Comparison of ENCODE assay signal across 8 cellular contexts in the genomic region with DNA sequence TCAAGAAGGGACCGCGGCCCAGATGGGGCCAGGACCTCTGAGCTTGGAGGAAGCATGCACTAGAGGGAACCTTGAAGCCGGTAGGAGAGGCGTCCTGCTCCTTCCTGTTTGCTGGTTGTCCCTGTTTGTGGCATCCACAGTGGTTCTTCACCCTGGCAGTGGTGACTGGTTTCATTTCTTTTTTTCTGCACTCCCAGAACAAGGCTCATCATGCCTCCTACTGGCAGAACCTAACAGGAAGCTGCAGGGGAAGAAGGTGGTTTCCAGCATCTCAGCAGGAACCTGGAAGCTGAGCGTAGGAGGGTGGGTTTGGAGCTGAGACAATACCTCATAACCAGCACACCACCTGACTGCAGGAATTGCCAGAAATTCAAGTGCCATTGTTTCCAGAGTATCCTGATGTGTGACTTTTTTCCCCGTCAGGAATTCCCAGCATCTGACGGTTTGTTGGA.
DNase-seq lines count a peak whose midpoint lies in the region; ATAC-seq and TF ChIP-seq lines count a peak whose summit lies in the region.

No MANE protein-coding gene starts in this region.

- H3K79me2 ChIP-seq in DND-41 (ENCODE audit: insufficient read depth, low read length): no peaks in the 10 kb centered on the region

- H3K4me1 ChIP-seq in DND-41 (ENCODE audit: insufficient read depth, low read length): peaks cover 13% of the 10 kb centered on the region
- H3K4me1 ChIP-seq in mucosa of rectum (ENCODE audit: control insufficient read depth in 2 of 2, insufficient read depth in 2 of 2, low read length in 2 of 2): peaks cover 6% of the 10 kb centered on the region in 2 donors

- H3K27me3 ChIP-seq in DND-41 (ENCODE audit: insufficient read depth, low read length, poor library complexity): no peaks in the 10 kb centered on the region
- H3K27me3 ChIP-seq in mucosa of rectum (ENCODE audit: control insufficient read depth in 2 of 2, insufficient read depth in 2 of 2, low read length in 2 of 2): no peaks in the 10 kb centered on the region

- no peak overlapping the region for H3K27ac ChIP-seq in DND-41 (ENCODE audit: low read length)
- H3K27ac ChIP-seq in epithelial cell of prostate: peak overlapping the region; percentile 16
- H3K27ac ChIP-seq in mucosa of rectum (ENCODE audit: low read depth in 2 of 2, low read length in 2 of 2): peak overlapping the region in 1 of 2 donors; percentile 52

- H3K4me2 ChIP-seq in DND-41 (ENCODE audit: insufficient read depth, low read length): no peak overlapping the region

- H3K4me3 ChIP-seq in DND-41 (ENCODE audit: low read depth in 1 of 2, low read length in 2 of 2): no peak overlapping the region
- H3K4me3 ChIP-seq in mucosa of rectum (ENCODE audit: low read length in 2 of 2): peak overlapping the region; percentile 59 to 78

- DNase-seq in DND-41: peak; percentile 52
- peak; percentile 51 for DNase-seq in epithelial cell of prostate (ENCODE audit: low read depth, low spot score)
- DNase-seq in NCI-H1105 treated with DMSO at 0.1 percent for 48 hours (lab: John Stamatoyannopoulos, UW): no peak
- no peak for DNase-seq in NCI-H2081 treated with DMSO at 0.1 percent for 48 hours (lab: John Stamatoyannopoulos, UW)

- peak overlapping the region; percentile 47; the same call in 1 of the 2 replicates for H2AFZ ChIP-seq in DND-41 (ENCODE audit: low read depth, low read length)

- no peak overlapping the region for H3K9ac ChIP-seq in DND-41 (ENCODE audit: low read depth, low read length)
- peak overlapping the region; percentile 28 to 52 for H3K9ac ChIP-seq in mucosa of rectum (ENCODE audit: low read depth in 1 of 2, low read length in 2 of 2)

- H3K9me3 ChIP-seq in DND-41 (ENCODE audit: insufficient read depth, low read length, severe bottlenecking) (no peaks in the 10 kb centered on the region), mucosa of rectum (ENCODE audit: control insufficient read depth in 2 of 2, low read length in 2 of 2) (no peaks in the 10 kb centered on the region)

- H3K36me3 ChIP-seq in DND-41 (ENCODE audit: insufficient read depth, low read length) (no peaks in the 10 kb centered on the region), mucosa of rectum (ENCODE audit: control insufficient read depth in 2 of 2, insufficient read depth in 2 of 2, low read length in 2 of 2) (no peaks in the 10 kb centered on the region)

- no peaks in the 10 kb centered on the region for H4K20me1 ChIP-seq in DND-41 (ENCODE audit: insufficient read depth, low read length)

- ATAC-seq in DND-41 (ENCODE audit: insufficient read depth, low read depth) (peak; percentile 78), GM19328 (IDR thresholded peaks at IDR 0.05; ENCODE audit: unreplicated experiment) (peak; percentile 63), HG03196 (IDR thresholded peaks at IDR 0.05; ENCODE audit: unreplicated experiment) (peak; percentile 81), SK-N-SH treated with all-trans-retinoic acid at 6 μM for 48 hours (peak; percentile 25)

- TF ChIP-seq CTCF in DND-41 (IDR thresholded peaks at IDR 0.05; ENCODE audit: borderline replicate concordance, extremely low read depth, low read length, poor library complexity, severe bottlenecking): peak; percentile 78

TF ChIP-seq in SK-N-SH treated with all-trans-retinoic acid at 6 μM for 48 hours, 23 proteins besides CTCF, POLR2A, EP300 and RAD21:
- TF ChIP-seq OSR1 (CRISPR knock-in tag; IDR thresholded peaks at IDR 0.05): no peak
- no peak for TF ChIP-seq TCF4 (CRISPR knock-in tag; IDR thresholded peaks at IDR 0.05; ENCODE audit: borderline replicate concordance)
- no peak for TF ChIP-seq PATZ1 (CRISPR knock-in tag; IDR thresholded peaks at IDR 0.05; ENCODE audit: borderline replicate concordance)
- no peak for TF ChIP-seq GLIS3 (CRISPR knock-in tag; IDR thresholded peaks at IDR 0.05)
- TF ChIP-seq RARB (CRISPR knock-in tag; IDR thresholded peaks at IDR 0.05): no peak
- TF ChIP-seq, protein P1, sequence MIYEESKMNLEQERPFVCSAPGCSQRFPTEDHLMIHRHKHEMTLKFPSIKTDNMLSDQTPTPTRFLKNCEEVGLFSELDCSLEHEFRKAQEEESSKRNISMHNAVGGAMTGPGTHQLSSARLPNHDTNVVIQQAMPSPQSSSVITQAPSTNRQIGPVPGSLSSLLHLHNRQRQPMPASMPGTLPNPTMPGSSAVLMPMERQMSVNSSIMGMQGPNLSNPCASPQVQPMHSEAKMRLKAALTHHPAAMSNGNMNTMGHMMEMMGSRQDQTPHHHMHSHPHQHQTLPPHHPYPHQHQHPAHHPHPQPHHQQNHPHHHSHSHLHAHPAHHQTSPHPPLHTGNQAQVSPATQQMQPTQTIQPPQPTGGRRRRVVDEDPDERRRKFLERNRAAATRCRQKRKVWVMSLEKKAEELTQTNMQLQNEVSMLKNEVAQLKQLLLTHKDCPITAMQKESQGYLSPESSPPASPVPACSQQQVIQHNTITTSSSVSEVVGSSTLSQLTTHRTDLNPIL (CRISPR knock-in tag; IDR thresholded peaks at IDR 0.05; ENCODE audit: low read depth): no peak

Comparison
In these comparisons a context has a peak if more than half of its experiments do, and no peak if none do; other contexts are left out.
1. ATAC-seq: peak in every context shown above with its lines; median percentile 81 in HG03196; 78 in DND-41; 63 in GM19328; 25 in SK-N-SH treated with all-trans-retinoic acid at 6 μM for 48 hours.
2. DNase-seq: peak in DND-41 (single experiment) and epithelial cell of prostate (single experiment); none in NCI-H1105 treated with DMSO at 0.1 percent for 48 hours (single experiment) and NCI-H2081 treated with DMSO at 0.1 percent for 48 hours (single experiment).
3. H3K4me3 ChIP-seq: peak in mucosa of rectum (2 of 2); none in DND-41 (0 of 2).